20 cellular contexts compared by ENCODE assay signal in genomic region chr7:46279290-46279689, GRCh38.
"Had no signal": no experiment of that assay in that cellular context is flagged by ENCODE, and none has a peak within 500 bp of the region (broad histone marks: within the 10 kb centered on the region; RNA-seq: fewer than 3 reads in every experiment).

No MANE protein-coding gene starts in this region.

- H2AFZ ChIP-seq: parathyroid adenoma had no signal

- H3K36me3 Mint-ChIP-seq: memory B cell, naive B cell, type B pancreatic cell had no signal

- FAIRE-seq: small intestine had no signal

- H3K9me3 ChIP-seq: colonic mucosa, esophagus squamous epithelium, gastroesophageal sphincter, lower lobe of right lung, psoas muscle, sigmoid colon, stomach, thoracic aorta had no signal

- H3K27ac ChIP-seq: colonic mucosa, esophagus squamous epithelium, gastroesophageal sphincter, left ventricle myocardium inferior, lower lobe of right lung, parathyroid adenoma, psoas muscle, sigmoid colon, stomach, thoracic aorta had no signal

- H3K4me1 Mint-ChIP-seq: memory B cell, naive B cell, nephron had no signal

- H3K27me3 ChIP-seq: colonic mucosa, esophagus squamous epithelium, gastroesophageal sphincter, sigmoid colon, stomach had no signal

- DNase-seq: colonic mucosa; dermis blood vessel endothelial cell; esophagus squamous epithelium; foreskin fibroblast; left ventricle myocardium inferior; lower lobe of right lung; naive B cell; psoas muscle; sigmoid colon; small intestine; stimulated activated CD4-positive, alpha-beta T cell treated with anti-CD3 and anti-CD28 coated beads, Interleukin-12 subunit alpha, Interleukin-12 subunit beta, amount 100 ng/mL, for 4 hours; stimulated activated naive CD4-positive, alpha-beta T cell; stomach; substantia nigra had no signal

- H3K4me3 ChIP-seq: colonic mucosa, esophagus squamous epithelium, gastroesophageal sphincter, left ventricle myocardium inferior, lower lobe of right lung, psoas muscle, sigmoid colon, stomach, thoracic aorta had no signal

- H3K27me3 Mint-ChIP-seq: memory B cell, naive B cell, type B pancreatic cell had no signal

- H3K4me1 ChIP-seq: colonic mucosa, gastroesophageal sphincter, lower lobe of right lung, parathyroid adenoma, psoas muscle, sigmoid colon, stomach had no signal

- H3K79me2 ChIP-seq: parathyroid adenoma had no signal

- H3K27ac Mint-ChIP-seq: memory B cell, naive B cell, nephron, type B pancreatic cell had no signal

- H3K36me3 ChIP-seq: colonic mucosa, esophagus squamous epithelium, gastroesophageal sphincter, left ventricle myocardium inferior, lower lobe of right lung, sigmoid colon, stomach, thoracic aorta had no signal

- H3K4me3 Mint-ChIP-seq: memory B cell, naive B cell, nephron, type B pancreatic cell had no signal
